In the genomic region with DNA sequence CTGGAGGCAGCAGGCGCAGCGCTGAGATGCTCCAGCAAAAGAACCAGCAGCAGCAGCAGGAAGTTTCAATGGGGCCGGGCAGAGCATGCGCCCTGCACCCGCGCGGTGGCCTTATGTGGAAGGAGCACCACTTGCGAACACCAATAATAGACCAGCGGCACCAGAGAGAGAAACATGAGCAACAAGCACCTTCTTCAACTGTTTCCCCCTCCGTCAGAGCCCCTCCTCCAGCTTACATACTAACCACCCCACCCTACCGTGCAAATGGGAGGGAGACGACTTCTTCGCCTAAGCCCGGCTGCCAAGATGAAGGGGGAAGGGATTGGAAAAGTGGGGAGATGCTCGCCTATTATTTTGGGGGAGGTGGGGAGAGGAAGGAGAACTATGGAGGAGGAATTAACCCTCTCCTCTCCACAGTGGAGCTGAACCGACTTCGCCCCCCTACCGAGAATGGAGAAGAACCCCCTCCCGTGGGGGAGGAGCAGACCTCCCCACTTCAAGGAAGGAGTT, we compare ENCODE assay signal across 8 cellular contexts. TPM values are rescaled to one million over a fixed set of nuclear protein-coding genes. Genes with fewer than 3 reads are reported as not detected.
DNase-seq lines count a peak whose midpoint lies in the region; ATAC-seq and TF ChIP-seq lines count a peak whose summit lies in the region.

No MANE protein-coding gene starts in this region.

- peak overlapping the region; percentile 12 to 90 (median 84) for H3K9ac ChIP-seq in subcutaneous abdominal adipose tissue (ENCODE audit: low read length in 5 of 5)

- peak overlapping the region; percentile 83 for H3K4me3 ChIP-seq in HFF-Myc (replicated peaks; ENCODE audit: low read depth, low read length)
- peak overlapping the region; percentile 84 for H3K4me3 ChIP-seq in SJCRH30
- peak overlapping the region; percentile 98 to 100 for H3K4me3 ChIP-seq in gastroesophageal sphincter
- H3K4me3 ChIP-seq in neutrophil (ENCODE audit: low read depth in 1 of 2, low read length in 1 of 2), result peak overlapping the region; percentile 95 to 97
- peak overlapping the region; percentile 94 to 99 (median 96) for H3K4me3 ChIP-seq in subcutaneous abdominal adipose tissue (ENCODE audit: low read depth in 1 of 5, low read length in 5 of 5)

- H3K4me1 ChIP-seq in SJCRH30, result no peaks in the 10 kb centered on the region
- peaks cover 0 to 68% (median 24%) of the 10 kb centered on the region in 3 donors for H3K4me1 ChIP-seq in gastroesophageal sphincter
- peaks cover 17 to 21% of the 10 kb centered on the region in 2 experiments for H3K4me1 ChIP-seq in neutrophil (ENCODE audit: control insufficient read depth in 1 of 2, insufficient read depth in 1 of 2, low read depth in 1 of 2, low read length in 1 of 2)
- peaks cover 3 to 44% (median 34%) of the 10 kb centered on the region in 5 donors for H3K4me1 ChIP-seq in subcutaneous abdominal adipose tissue (ENCODE audit: control insufficient read depth in 5 of 5, insufficient read depth in 5 of 5, low read length in 5 of 5)

- TF ChIP-seq CTCF in HFF-Myc (IDR thresholded peaks at IDR 0.05; ENCODE audit: low read depth, low read length, missing control alignments) (no peak), gastroesophageal sphincter (IDR thresholded peaks at IDR 0.05) (peak in 3 of 4 experiments; percentile 40 to 42 (median 42)), neutrophil (IDR thresholded peaks at IDR 0.05) (peak; percentile 41)

- H3K27me3 ChIP-seq in SJCRH30, result no peaks in the 10 kb centered on the region
- H3K27me3 ChIP-seq in gastroesophageal sphincter, result no peaks in the 10 kb centered on the region
- no peaks in the 10 kb centered on the region for H3K27me3 ChIP-seq in neutrophil
- no peaks in the 10 kb centered on the region for H3K27me3 ChIP-seq in subcutaneous abdominal adipose tissue (ENCODE audit: control insufficient read depth in 5 of 5, insufficient read depth in 4 of 5, low read length in 5 of 5)

- H3K27ac ChIP-seq in SJCRH30 (peak overlapping the region; percentile 68), gastroesophageal sphincter (peak overlapping the region; percentile 95 to 99 (median 96)), neutrophil (peak overlapping the region; percentile 95), subcutaneous abdominal adipose tissue (ENCODE audit: low read depth, low read length) (peak overlapping the region; percentile 93)

- H3K36me3 ChIP-seq in SJCRH30 (no peaks in the 10 kb centered on the region), gastroesophageal sphincter (no peaks in the 10 kb centered on the region), neutrophil (no peaks in the 10 kb centered on the region), subcutaneous abdominal adipose tissue (ENCODE audit: control insufficient read depth in 5 of 5, insufficient read depth in 5 of 5, low read length in 5 of 5) (no peaks in the 10 kb centered on the region)

- peak; percentile 91 for DNase-seq in GM03348 (ENCODE audit: low spot score)
- peak; percentile 63 for DNase-seq in HFF-Myc (ENCODE audit: extremely low read depth, low read depth)
- DNase-seq in MV-4-11 (lab: John Stamatoyannopoulos, UW), result peak; percentile 83
- peak; percentile 85 to 88 for DNase-seq in SJCRH30
- peak; percentile 87 for DNase-seq in activated naive CD4-positive, alpha-beta T cell treated with Interleukin-2 at 50 U/mL for 16 hours

- TF ChIP-seq POLR2A in gastroesophageal sphincter (IDR thresholded peaks at IDR 0.05), result no peak

- ATAC-seq in gastroesophageal sphincter, result peak; percentile 29

- peaks cover 5% of the 10 kb centered on the region; the same call in 1 of the 2 replicates for H3K9me3 ChIP-seq in SJCRH30 (replicated peaks)
- no peaks in the 10 kb centered on the region for H3K9me3 ChIP-seq in gastroesophageal sphincter
- H3K9me3 ChIP-seq in neutrophil, result no peaks in the 10 kb centered on the region
- peaks cover 0 to 5% (median 4%) of the 10 kb centered on the region in 5 donors for H3K9me3 ChIP-seq in subcutaneous abdominal adipose tissue (ENCODE audit: control insufficient read depth in 5 of 5, low read length in 5 of 5)

- WGBS in gastroesophageal sphincter (ENCODE audit: low coverage in 1 of 2), 2 donors, result 0% methylated on average over 8 to 13 of the region's 19 CpGs

- TF ChIP-seq EP300 in gastroesophageal sphincter (IDR thresholded peaks at IDR 0.05), result no peak

RNA-seq across cellular contexts. Expression of a gene that starts 1.1 kb away (rescaled TPM):
- 48.6 and 56.1 TPM in 2 replicates for total RNA-seq in SJCRH30 (2014; rRNA removed; shearing (Covaris generic))
- 10 to 100 TPM; 63.9 to 99.1 (median 80.8) TPM for total RNA-seq in gastroesophageal sphincter

RNA-seq across cellular contexts. Expression of a gene that starts 1.5 kb away (rescaled TPM):
- 29.9 and 40.3 TPM in 2 replicates for total RNA-seq in SJCRH30 (2014; rRNA removed; shearing (Covaris generic))
- total RNA-seq in gastroesophageal sphincter, result 100 to 1,000 TPM in 1 of 4 donors, 10 to 100 TPM in 3; 55.2 to 117 (median 74.0) TPM

Comparison
In these comparisons a context has a peak if more than half of its experiments do, and no peak if none do; other contexts are left out.
1. Peak in every context shown above with its lines: DNase-seq, ATAC-seq, H3K4me3 ChIP-seq and H3K27ac ChIP-seq.